In genomic region chr1:232662910-232663309, GRCh38 we compare ENCODE assay signal across 22 cellular contexts.
"Had no signal": no experiment of that assay in that cellular context is flagged by ENCODE, and none has a peak within 500 bp of the region (broad histone marks: within the 10 kb centered on the region; RNA-seq: fewer than 3 reads in every experiment).

No MANE protein-coding gene starts in this region.

- H3K36me3 ChIP-seq: colonic mucosa, heart right ventricle, left lung, pancreas, prostate gland, suprapubic skin, tibial artery had no signal

- H3K27ac ChIP-seq: colonic mucosa, heart right ventricle, left lung, pancreas, prostate gland, suprapubic skin, tibial artery had no signal

- H3K27me3 ChIP-seq: colonic mucosa, left lung, pancreas, suprapubic skin, tibial artery had no signal

- ATAC-seq: activated CD4-positive, alpha-beta T cell treated with anti-CD3 and anti-CD28 coated beads for 36 hours; activated CD8-positive, alpha-beta memory T cell treated with anti-CD3 and anti-CD28 coated beads, Interleukin-2, amount 10 ng/mL, durations not matched to agents 7 days and 5 days; activated CD8-positive, alpha-beta T cell treated with anti-CD3 and anti-CD28 coated beads, Interleukin-2, amount 10 ng/mL, durations not matched to agents 7 days and 5 days; left lung; pancreas; stimulated activated naive B cell treated with anti-CD40 and anti-IgM and Interleukin-4, amounts not matched to agents 10 μg/mL and 1 μg/mL and 100 μg/mL, for 72 hours had no signal

- H3K4me3 ChIP-seq: colonic mucosa, heart right ventricle, left lung, lung, pancreas, prostate gland, suprapubic skin, tibial artery had no signal

- H3K4me1 ChIP-seq: colonic mucosa, left lung, pancreas, prostate gland, tibial artery had no signal

- H3K9me3 ChIP-seq: colonic mucosa, heart right ventricle, left lung, pancreas, prostate gland, suprapubic skin, tibial artery had no signal

- DNase-seq: activated CD4-positive, alpha-beta T cell treated with anti-CD3 and anti-CD28 coated beads for 36 hours; activated CD4-positive, CD25-positive, alpha-beta regulatory T cell; activated CD8-positive, alpha-beta memory T cell treated with anti-CD3 and anti-CD28 coated beads, Interleukin-2, amount 10 ng/mL, durations not matched to agents 7 days and 5 days; activated CD8-positive, alpha-beta T cell treated with anti-CD3 and anti-CD28 coated beads, Interleukin-2, amount 10 ng/mL, durations not matched to agents 7 days and 5 days; activated T-cell treated with anti-CD3 and anti-CD28 coated beads, Interleukin-2, amount 50 U/mL, for 48 hours; cerebellar nuclear complex; colonic mucosa; effector CD8-positive, alpha-beta T cell; kidney glomerular epithelial cell; left lung; naive B cell; nucleus accumbens; pancreas; stimulated activated CD4-positive, alpha-beta T cell treated with anti-CD3 and anti-CD28 coated beads, Interleukin-15, amount 100 ng/mL, for 24 hours; stimulated activated CD4-positive, alpha-beta T cell treated with anti-CD3 and anti-CD28 coated beads, Interleukin-2, amount 100 ng/mL, for 24 hours; stimulated activated naive B cell treated with anti-CD40 and anti-IgM and Interleukin-4, amounts not matched to agents 10 μg/mL and 1 μg/mL and 100 μg/mL, for 72 hours; T-helper 1 cell; tibial artery had no signal
